8 cellular contexts compared by ENCODE assay signal in the genomic region with DNA sequence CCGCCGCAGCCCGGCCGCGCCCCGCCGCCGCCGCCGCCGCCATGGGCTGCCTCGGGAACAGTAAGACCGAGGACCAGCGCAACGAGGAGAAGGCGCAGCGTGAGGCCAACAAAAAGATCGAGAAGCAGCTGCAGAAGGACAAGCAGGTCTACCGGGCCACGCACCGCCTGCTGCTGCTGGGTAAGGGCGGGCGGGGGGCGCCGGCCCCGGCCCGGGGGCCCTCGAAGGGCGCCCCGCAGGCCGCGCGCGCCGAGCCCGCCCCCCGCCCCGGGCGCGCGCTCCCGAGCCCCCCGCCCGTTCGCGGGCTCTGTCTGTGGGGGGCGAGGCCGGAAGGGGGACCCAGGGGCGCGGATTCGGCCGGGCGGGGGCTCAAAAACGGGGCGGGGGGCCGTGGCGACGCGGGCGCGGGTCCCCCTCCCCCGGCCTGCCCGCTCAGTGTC. TPM values are rescaled to one million over a fixed set of nuclear protein-coding genes. Genes with fewer than 3 reads are reported as not detected.
DNase-seq lines count a peak whose midpoint lies in the region; ATAC-seq and TF ChIP-seq lines count a peak whose summit lies in the region.

No MANE protein-coding gene starts in this region.

- H3K4me3 ChIP-seq in heart right ventricle (peak overlapping the region; percentile 56 to 92 (median 82)), retinal pigment epithelial cell (ENCODE audit: low read length) (peak overlapping the region; percentile 79)

- peak; percentile 52 to 63 for DNase-seq in NCI-H2081 (lab: John Stamatoyannopoulos, UW)
- DNase-seq in NCI-H2081 treated with DMSO at 0.1 percent for 48 hours (lab: John Stamatoyannopoulos, UW) = no peak
- DNase-seq in NCI-H146 (lab: John Stamatoyannopoulos, UW) = peak; percentile 79
- peak; percentile 40 for DNase-seq in activated naive CD4-positive, alpha-beta T cell treated with Interleukin-2 at 50 U/mL for 16 hours
- peak in 1 of 2 donors; percentile 44 for DNase-seq in heart right ventricle
- DNase-seq in retinal pigment epithelial cell (ENCODE audit: low read depth) = no peak
- DNase-seq in inferior parietal cortex (ENCODE audit: extremely low spot score) = no peak

- intact Hi-C loops in heart right ventricle (cut with DNase I) = loop anchor here in 7 of 10 donors (2.0 to 10.0 kb wide), 5 partner anchors 15 to 141 kb away; partner anchors contain the start of genes ATP5F1E (in 5 of the 7), NELFCD (in 3 of the 7) and TUBB1 (in 1 of the 7)

- TF ChIP-seq CTCF in heart right ventricle (IDR thresholded peaks at IDR 0.05) (no peak), retinal pigment epithelial cell (conservative IDR thresholded peaks at IDR 0.05; ENCODE audit: low read depth, low read length) (no peak)

- no peaks in the 10 kb centered on the region for H3K9me3 ChIP-seq in heart right ventricle

- H3K36me3 ChIP-seq in heart right ventricle = peaks cover 0 to 14% (median 0%) of the 10 kb centered on the region in 9 donors

- peaks cover 14 to 47% (median 43%) of the 10 kb centered on the region in 9 donors for H3K4me1 ChIP-seq in heart right ventricle

- H3K27me3 ChIP-seq in heart right ventricle = no peaks in the 10 kb centered on the region

- ATAC-seq in heart right ventricle = peak in 7 of 8 donors; percentile 0 to 20 (median 3)
- ATAC-seq in HG02588 (IDR thresholded peaks at IDR 0.05; ENCODE audit: unreplicated experiment) = no peak

- peak overlapping the region; percentile 93 to 100 (median 99) for H3K27ac ChIP-seq in heart right ventricle

- WGBS in heart right ventricle, 2 donors = 1% methylated on average over 47 to 63 of the region's 63 CpGs

RNA-seq across cellular contexts. Expression of gene GNAS, which starts 39.2 kb away (rescaled TPM):
- total RNA-seq in heart right ventricle = 1,000 to 10,000 TPM; 1,348 to 2,208 (median 1,783) TPM
- polyA plus RNA-seq in heart right ventricle = 1,000 to 10,000 TPM; 1,614 to 5,181 TPM

RNA-seq across cellular contexts. Expression of gene GNAS-AS1, which starts 41.0 kb away (rescaled TPM):
- total RNA-seq in heart right ventricle = 1 to 10 TPM in 1 of 10 donors, under 1 TPM in 9; 0.15 to 1.5 (median 0.41) TPM
- 1 to 10 TPM in 1 of 2 donors, under 1 TPM in 1; 0.06 to 1.1 TPM for polyA plus RNA-seq in heart right ventricle

Comparison
In these comparisons a context has a peak if more than half of its experiments do, and no peak if none do; other contexts are left out.
1. DNase-seq: peak in NCI-H2081 (2 of 2), NCI-H146 (single experiment) and activated naive CD4-positive, alpha-beta T cell treated with Interleukin-2 at 50 U/mL for 16 hours (single experiment); none in NCI-H2081 treated with DMSO at 0.1 percent for 48 hours (single experiment), retinal pigment epithelial cell (single experiment) and inferior parietal cortex (single experiment).